In the genomic region with DNA sequence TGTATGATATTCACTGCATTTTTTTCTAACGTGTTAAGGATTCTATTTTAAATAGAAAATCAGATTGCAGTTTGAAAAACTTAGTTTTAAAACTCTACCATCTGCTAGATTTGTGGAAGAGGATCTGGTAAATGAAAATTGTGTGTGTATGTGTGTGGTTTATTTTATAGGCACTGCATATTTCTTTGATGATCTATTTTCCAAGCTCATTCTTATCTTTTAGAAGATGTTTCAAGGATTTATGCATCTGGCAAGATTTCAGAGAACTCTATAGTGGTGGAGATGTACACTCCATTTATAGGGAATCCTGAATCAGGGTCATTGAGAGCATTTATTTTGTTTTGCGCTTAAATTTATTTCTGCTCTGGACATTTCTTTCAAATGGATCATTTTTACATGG, we compare ENCODE assay signal across 2 cellular contexts.
TF ChIP-seq lines count a peak whose summit lies in the region.

No MANE protein-coding gene starts in this region.

TF ChIP-seq in GM23338, 12 proteins besides CTCF, POLR2A, EP300 and RAD21:
- no peak for TF ChIP-seq POLR2AphosphoS5 (IDR thresholded peaks at IDR 0.05; ENCODE audit: low read depth)
- no peak for TF ChIP-seq ZNF331 (CRISPR knock-in tag; IDR thresholded peaks at IDR 0.05; ENCODE audit: low read depth)
- TF ChIP-seq NANOG (IDR thresholded peaks at IDR 0.05; ENCODE audit: borderline replicate concordance), result no peak
- TF ChIP-seq, protein P1, sequence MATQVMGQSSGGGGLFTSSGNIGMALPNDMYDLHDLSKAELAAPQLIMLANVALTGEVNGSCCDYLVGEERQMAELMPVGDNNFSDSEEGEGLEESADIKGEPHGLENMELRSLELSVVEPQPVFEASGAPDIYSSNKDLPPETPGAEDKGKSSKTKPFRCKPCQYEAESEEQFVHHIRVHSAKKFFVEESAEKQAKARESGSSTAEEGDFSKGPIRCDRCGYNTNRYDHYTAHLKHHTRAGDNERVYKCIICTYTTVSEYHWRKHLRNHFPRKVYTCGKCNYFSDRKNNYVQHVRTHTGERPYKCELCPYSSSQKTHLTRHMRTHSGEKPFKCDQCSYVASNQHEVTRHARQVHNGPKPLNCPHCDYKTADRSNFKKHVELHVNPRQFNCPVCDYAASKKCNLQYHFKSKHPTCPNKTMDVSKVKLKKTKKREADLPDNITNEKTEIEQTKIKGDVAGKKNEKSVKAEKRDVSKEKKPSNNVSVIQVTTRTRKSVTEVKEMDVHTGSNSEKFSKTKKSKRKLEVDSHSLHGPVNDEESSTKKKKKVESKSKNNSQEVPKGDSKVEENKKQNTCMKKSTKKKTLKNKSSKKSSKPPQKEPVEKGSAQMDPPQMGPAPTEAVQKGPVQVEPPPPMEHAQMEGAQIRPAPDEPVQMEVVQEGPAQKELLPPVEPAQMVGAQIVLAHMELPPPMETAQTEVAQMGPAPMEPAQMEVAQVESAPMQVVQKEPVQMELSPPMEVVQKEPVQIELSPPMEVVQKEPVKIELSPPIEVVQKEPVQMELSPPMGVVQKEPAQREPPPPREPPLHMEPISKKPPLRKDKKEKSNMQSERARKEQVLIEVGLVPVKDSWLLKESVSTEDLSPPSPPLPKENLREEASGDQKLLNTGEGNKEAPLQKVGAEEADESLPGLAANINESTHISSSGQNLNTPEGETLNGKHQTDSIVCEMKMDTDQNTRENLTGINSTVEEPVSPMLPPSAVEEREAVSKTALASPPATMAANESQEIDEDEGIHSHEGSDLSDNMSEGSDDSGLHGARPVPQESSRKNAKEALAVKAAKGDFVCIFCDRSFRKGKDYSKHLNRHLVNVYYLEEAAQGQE (IDR thresholded peaks at IDR 0.05; ENCODE audit: unreplicated experiment), result no peak
- TF ChIP-seq, protein P2, sequence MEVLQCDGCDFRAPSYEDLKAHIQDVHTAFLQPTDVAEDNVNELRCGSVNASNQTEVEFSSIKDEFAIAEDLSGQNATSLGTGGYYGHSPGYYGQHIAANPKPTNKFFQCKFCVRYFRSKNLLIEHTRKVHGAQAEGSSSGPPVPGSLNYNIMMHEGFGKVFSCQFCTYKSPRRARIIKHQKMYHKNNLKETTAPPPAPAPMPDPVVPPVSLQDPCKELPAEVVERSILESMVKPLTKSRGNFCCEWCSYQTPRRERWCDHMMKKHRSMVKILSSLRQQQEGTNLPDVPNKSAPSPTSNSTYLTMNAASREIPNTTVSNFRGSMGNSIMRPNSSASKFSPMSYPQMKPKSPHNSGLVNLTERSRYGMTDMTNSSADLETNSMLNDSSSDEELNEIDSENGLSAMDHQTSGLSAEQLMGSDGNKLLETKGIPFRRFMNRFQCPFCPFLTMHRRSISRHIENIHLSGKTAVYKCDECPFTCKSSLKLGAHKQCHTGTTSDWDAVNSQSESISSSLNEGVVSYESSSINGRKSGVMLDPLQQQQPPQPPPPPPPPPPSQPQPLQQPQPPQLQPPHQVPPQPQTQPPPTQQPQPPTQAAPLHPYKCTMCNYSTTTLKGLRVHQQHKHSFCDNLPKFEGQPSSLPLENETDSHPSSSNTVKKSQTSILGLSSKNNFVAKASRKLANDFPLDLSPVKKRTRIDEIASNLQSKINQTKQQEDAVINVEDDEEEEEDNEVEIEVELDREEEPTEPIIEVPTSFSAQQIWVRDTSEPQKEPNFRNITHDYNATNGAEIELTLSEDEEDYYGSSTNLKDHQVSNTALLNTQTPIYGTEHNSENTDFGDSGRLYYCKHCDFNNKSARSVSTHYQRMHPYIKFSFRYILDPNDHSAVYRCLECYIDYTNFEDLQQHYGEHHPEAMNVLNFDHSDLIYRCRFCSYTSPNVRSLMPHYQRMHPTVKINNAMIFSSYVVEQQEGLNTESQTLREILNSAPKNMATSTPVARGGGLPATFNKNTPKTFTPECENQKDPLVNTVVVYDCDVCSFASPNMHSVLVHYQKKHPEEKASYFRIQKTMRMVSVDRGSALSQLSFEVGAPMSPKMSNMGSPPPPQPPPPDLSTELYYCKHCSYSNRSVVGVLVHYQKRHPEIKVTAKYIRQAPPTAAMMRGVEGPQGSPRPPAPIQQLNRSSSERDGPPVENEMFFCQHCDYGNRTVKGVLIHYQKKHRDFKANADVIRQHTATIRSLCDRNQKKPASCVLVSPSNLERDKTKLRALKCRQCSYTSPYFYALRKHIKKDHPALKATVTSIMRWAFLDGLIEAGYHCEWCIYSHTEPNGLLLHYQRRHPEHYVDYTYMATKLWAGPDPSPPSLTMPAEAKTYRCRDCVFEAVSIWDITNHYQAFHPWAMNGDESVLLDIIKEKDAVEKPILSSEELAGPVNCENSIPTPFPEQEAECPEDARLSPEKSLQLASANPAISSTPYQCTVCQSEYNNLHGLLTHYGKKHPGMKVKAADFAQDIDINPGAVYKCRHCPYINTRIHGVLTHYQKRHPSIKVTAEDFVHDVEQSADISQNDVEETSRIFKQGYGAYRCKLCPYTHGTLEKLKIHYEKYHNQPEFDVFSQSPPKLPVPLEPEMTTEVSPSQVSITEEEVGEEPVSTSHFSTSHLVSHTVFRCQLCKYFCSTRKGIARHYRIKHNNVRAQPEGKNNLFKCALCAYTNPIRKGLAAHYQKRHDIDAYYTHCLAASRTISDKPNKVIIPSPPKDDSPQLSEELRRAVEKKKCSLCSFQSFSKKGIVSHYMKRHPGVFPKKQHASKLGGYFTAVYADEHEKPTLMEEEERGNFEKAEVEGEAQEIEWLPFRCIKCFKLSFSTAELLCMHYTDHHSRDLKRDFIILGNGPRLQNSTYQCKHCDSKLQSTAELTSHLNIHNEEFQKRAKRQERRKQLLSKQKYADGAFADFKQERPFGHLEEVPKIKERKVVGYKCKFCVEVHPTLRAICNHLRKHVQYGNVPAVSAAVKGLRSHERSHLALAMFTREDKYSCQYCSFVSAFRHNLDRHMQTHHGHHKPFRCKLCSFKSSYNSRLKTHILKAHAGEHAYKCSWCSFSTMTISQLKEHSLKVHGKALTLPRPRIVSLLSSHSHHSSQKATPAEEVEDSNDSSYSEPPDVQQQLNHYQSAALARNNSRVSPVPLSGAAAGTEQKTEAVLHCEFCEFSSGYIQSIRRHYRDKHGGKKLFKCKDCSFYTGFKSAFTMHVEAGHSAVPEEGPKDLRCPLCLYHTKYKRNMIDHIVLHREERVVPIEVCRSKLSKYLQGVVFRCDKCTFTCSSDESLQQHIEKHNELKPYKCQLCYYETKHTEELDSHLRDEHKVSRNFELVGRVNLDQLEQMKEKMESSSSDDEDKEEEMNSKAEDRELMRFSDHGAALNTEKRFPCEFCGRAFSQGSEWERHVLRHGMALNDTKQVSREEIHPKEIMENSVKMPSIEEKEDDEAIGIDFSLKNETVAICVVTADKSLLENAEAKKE (CRISPR knock-in tag; IDR thresholded peaks at IDR 0.05), result no peak
- TF ChIP-seq EZH2phosphoT487 (IDR thresholded peaks at IDR 0.05; ENCODE audit: unreplicated experiment), result no peak
- no peak for TF ChIP-seq JUNB (IDR thresholded peaks at IDR 0.05; ENCODE audit: unreplicated experiment)
- TF ChIP-seq CREB1 (CRISPR knock-in tag; IDR thresholded peaks at IDR 0.05; ENCODE audit: low read depth), result no peak
- TF ChIP-seq STAT1 (IDR thresholded peaks at IDR 0.05; ENCODE audit: unreplicated experiment), result no peak
TF ChIP-seq in GM23338: peak in this region for 0.

TF ChIP-seq in H1, 55 proteins besides CTCF, POLR2A, EP300 and RAD21:
- TF ChIP-seq CBX8 (IDR thresholded peaks at IDR 0.05; ENCODE audit: borderline replicate concordance, low read depth, low read length) (no peak), ASH2L (IDR thresholded peaks at IDR 0.05; ENCODE audit: low read length) (no peak), CHD2 (IDR thresholded peaks at IDR 0.05; ENCODE audit: low read length) (no peak), BACH1 (IDR thresholded peaks at IDR 0.05; ENCODE audit: low read length) (no peak)
TF ChIP-seq in H1: peak in this region for 0.
